ENCODE assay signal across 8 cellular contexts in the genomic region with DNA sequence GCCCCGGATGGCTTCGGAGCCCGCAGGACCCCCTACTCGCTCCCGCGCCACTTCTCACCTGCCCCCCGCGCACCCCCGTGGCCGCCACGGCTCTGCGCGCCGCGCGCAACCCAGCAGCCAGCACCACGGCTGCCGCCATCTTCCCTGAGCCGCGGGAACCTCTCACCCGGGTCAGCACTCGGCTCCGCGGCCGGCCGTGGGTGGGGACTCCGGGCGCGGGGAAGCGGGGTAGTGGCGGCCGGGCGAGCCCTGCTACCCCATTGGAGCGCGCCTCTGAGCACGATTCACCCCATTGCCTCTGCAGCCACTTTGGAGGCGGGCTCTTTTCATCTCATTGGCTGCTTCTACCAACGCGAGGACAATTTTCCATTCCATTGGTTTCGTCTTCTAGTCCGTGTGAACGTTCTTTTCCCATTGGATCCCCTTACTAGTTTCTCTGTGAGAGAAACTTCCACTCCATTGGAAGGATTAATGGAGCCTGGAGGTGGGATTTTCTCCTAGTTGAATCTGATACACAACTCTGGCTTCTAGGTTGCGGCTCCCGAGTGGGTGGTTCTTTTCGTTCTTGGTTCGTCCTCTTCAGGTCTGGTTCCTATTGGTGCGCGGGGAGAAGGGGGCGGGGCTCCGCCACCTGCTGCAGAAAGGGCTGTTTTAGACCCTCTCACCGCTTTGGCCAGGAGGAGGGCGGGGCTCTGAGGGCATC. TPM values are rescaled to one million over a fixed set of nuclear protein-coding genes. Genes with fewer than 3 reads are reported as not detected.
A peak's percentile ranks its signal among the peaks of the same experiment; 100 is the strongest.
DNase-seq lines count a peak whose midpoint lies in the region; ATAC-seq lines count a peak whose summit lies in the region.

A gene (minus strand): TSS at position 202 of the 703 bp plus-strand sequence. CDS start 63 bp downstream, at position 139.

- peak; percentile 79 to 100 (median 94) for DNase-seq in C1 segment of cervical spinal cord (lab: John Stamatoyannopoulos, UW)
- DNase-seq in NCI-H748 treated with DMSO at 0.1 percent for 48 hours (lab: John Stamatoyannopoulos, UW), result peak; percentile 99
- peak; percentile 91 to 95 for DNase-seq in activated CD4-positive, alpha-beta T cell treated with anti-CD3 and anti-CD28 coated beads, Interleukin-2, amount 50 U/mL, for 24 hours (ENCODE audit: low read depth in 1 of 2, low spot score in 1 of 2)
- peak; percentile 99 for DNase-seq in dedifferentiated amniotic fluid mesenchymal stem cell (ENCODE audit: extremely low spot score)
- peak; percentile 98 for DNase-seq in left lobe of liver (ENCODE audit: low spot score)
- DNase-seq in stimulated activated CD4-positive, alpha-beta T cell treated with anti-CD3 and anti-CD28 coated beads, Interleukin-2, amount 100 ng/mL, for 4 hours (ENCODE audit: low read depth), result peak; percentile 96

- ATAC-seq in GM19372 (IDR thresholded peaks at IDR 0.05; ENCODE audit: low read depth, unreplicated experiment) (peak; percentile 70), HG03558 (IDR thresholded peaks at IDR 0.05; ENCODE audit: extremely low read depth, unreplicated experiment) (peak; percentile 39), left lobe of liver (peak; percentile 80)

RNA-seq across cellular contexts. Expression of the gene that starts here (rescaled TPM):
- total RNA-seq in left lobe of liver, result 71.5 TPM

Comparison
In these comparisons a context has a peak if more than half of its experiments do, and no peak if none do; other contexts are left out.
1. Peak in every context shown above with its lines: DNase-seq and ATAC-seq.